31 cellular contexts compared by ENCODE assay signal in the genomic region with DNA sequence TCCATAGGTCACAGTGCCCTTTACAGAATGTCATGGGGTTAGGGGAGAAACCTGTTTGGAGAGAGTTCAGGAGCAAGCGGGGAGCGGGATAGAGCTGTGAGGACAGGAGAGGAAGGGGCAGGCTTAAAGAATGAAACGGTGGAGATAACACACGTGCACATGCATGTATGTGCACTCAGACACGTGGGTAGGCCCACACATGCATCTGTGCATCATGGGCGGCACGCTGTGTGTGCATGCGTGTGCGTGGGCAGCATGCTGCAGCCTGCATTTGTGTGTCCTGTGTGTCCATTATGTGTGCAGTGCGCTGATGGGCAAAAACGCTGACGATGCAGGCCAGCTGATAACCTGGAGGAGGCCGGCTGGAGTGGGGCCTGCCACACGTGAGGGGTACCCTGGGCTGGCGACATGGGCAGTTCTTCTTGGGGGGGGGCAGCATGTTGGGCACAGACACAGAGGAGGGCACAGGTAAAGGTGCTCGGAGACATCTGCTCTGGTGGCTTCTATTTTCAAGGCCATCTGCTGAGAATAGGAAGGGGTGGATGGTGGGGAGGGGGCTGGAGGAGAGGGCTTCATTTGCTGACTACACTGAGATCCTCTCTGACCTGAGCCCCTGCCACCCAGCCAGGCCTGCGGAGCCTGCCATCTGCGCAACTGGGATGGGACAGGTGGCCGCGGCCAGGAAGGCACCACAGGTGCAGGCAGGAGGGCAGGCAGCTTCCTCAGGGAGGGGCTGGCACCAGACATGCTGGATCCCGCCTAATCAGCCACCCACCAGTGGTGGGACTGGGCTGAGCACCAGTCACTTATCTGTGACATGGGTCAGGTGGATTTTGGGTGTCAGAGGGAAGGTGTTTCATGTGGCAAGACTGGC.
"Had no signal": no experiment of that assay in that cellular context is flagged by ENCODE, and none has a peak within 500 bp of the region (broad histone marks: within the 10 kb centered on the region; RNA-seq: fewer than 3 reads in every experiment).

No MANE protein-coding gene starts in this region.

- ATAC-seq: effector memory CD8-positive, alpha-beta T cell; esophagus mucosa; heart right ventricle; left lung; mucosa of descending colon; psoas muscle; stimulated activated naive B cell treated with anti-CD40 and anti-IgM and Interleukin-4, amounts not matched to agents 10 μg/mL and 1 μg/mL and 100 μg/mL, for 72 hours; T-helper 17 cell; upper lobe of right lung had no signal

- H3K9me3 Mint-ChIP-seq: activated CD4-positive, alpha-beta memory T cell treated with anti-CD3 and anti-CD28 coated beads for 36 hours; activated CD4-positive, alpha-beta T cell treated with anti-CD3 and anti-CD28 coated beads, Interleukin-2, amount 10 ng/mL, durations not matched to agents 24 days and 14 days; activated naive CD4-positive, alpha-beta T cell treated with anti-CD3 and anti-CD28 coated beads, Interleukin-2, amount 10 ng/mL, durations not matched to agents 7 days and 5 days; activated naive CD8-positive, alpha-beta T cell treated with anti-CD3 and anti-CD28 coated beads, Interleukin-2, amount 10 ng/mL, durations not matched to agents 7 days and 5 days; activated T-helper 1 cell treated with anti-CD3 and anti-CD28 coated beads, Interleukin-12 subunit alpha, Interleukin-12 subunit beta, Interleukin-2, Interleukin-4 antibody, amounts not matched to agents 30 ng/mL and 10 ng/mL and 1 ng/mL, durations not matched to agents 14 hours and 24 hours and 36 hours; effector memory CD8-positive, alpha-beta T cell; nephron progenitor cell; stimulated activated naive B cell treated with anti-CD40 and anti-IgM and Interleukin-4, amounts not matched to agents 10 μg/mL and 1 μg/mL and 100 μg/mL, for 72 hours had no signal

- H3K27ac Mint-ChIP-seq: activated CD4-positive, alpha-beta memory T cell treated with anti-CD3 and anti-CD28 coated beads for 36 hours; activated CD4-positive, alpha-beta T cell treated with anti-CD3 and anti-CD28 coated beads, Interleukin-2, amount 10 ng/mL, durations not matched to agents 24 days and 14 days; activated naive CD4-positive, alpha-beta T cell treated with anti-CD3 and anti-CD28 coated beads, Interleukin-2, amount 10 ng/mL, durations not matched to agents 7 days and 5 days; activated naive CD8-positive, alpha-beta T cell treated with anti-CD3 and anti-CD28 coated beads, Interleukin-2, amount 10 ng/mL, durations not matched to agents 7 days and 5 days; activated T-helper 1 cell treated with anti-CD3 and anti-CD28 coated beads, Interleukin-12 subunit alpha, Interleukin-12 subunit beta, Interleukin-2, Interleukin-4 antibody, amounts not matched to agents 30 ng/mL and 10 ng/mL and 1 ng/mL, durations not matched to agents 14 hours and 24 hours and 36 hours; effector memory CD8-positive, alpha-beta T cell; stimulated activated naive B cell treated with anti-CD40 and anti-IgM and Interleukin-4, amounts not matched to agents 10 μg/mL and 1 μg/mL and 100 μg/mL, for 72 hours had no signal

- H3K9ac ChIP-seq: parathyroid adenoma had no signal

- H3K4me3 ChIP-seq: heart right ventricle, left lung, lung, mucosa of descending colon, psoas muscle, sigmoid colon, stomach, thyroid gland, upper lobe of right lung had no signal

- H3K36me3 ChIP-seq: brain microvascular endothelial cell, heart right ventricle, left lung, sigmoid colon, stomach, thyroid gland, upper lobe of right lung had no signal

- H3K36me3 Mint-ChIP-seq: activated CD4-positive, alpha-beta memory T cell treated with anti-CD3 and anti-CD28 coated beads for 36 hours; activated naive CD4-positive, alpha-beta T cell treated with anti-CD3 and anti-CD28 coated beads, Interleukin-2, amount 10 ng/mL, durations not matched to agents 7 days and 5 days; activated naive CD8-positive, alpha-beta T cell treated with anti-CD3 and anti-CD28 coated beads, Interleukin-2, amount 10 ng/mL, durations not matched to agents 7 days and 5 days; stimulated activated naive B cell treated with anti-CD40 and anti-IgM and Interleukin-4, amounts not matched to agents 10 μg/mL and 1 μg/mL and 100 μg/mL, for 72 hours had no signal

- H3K27ac ChIP-seq: brain microvascular endothelial cell, heart right ventricle, left lung, parathyroid adenoma, psoas muscle, sigmoid colon, stomach, thyroid gland, upper lobe of right lung had no signal

- DNase-seq: activated CD4-positive, alpha-beta memory T cell treated with anti-CD3 and anti-CD28 coated beads for 36 hours; activated CD4-positive, alpha-beta T cell treated with anti-CD3 and anti-CD28 coated beads, Interleukin-2, amount 10 ng/mL, durations not matched to agents 24 days and 14 days; activated CD4-positive, CD25-positive, alpha-beta regulatory T cell treated with anti-CD3 and anti-CD28 coated beads, Interleukin-2, amount 50 U/mL, for 72 hours; activated CD8-positive, alpha-beta memory T cell treated with anti-CD3 and anti-CD28 coated beads, Interleukin-2, amount 50 U/mL, for 4 hours; activated effector memory CD4-positive, alpha-beta T cell treated with anti-CD3 and anti-CD28 coated beads, Interleukin-2, amount 50 U/mL, for 16 hours; activated naive CD4-positive, alpha-beta T cell treated with anti-CD3 and anti-CD28 coated beads, Interleukin-2, amount 10 ng/mL, durations not matched to agents 7 days and 5 days; activated naive CD8-positive, alpha-beta T cell treated with anti-CD3 and anti-CD28 coated beads, Interleukin-2, amount 10 ng/mL, durations not matched to agents 7 days and 5 days; activated T-cell treated with anti-CD3 and anti-CD28 coated beads, Interleukin-2, amount 50 U/mL, for 1 hour; brain microvascular endothelial cell; cortex of kidney; effector memory CD8-positive, alpha-beta T cell; foreskin fibroblast; heart right ventricle; left lung; nephron progenitor cell; nucleus accumbens; sigmoid colon; small intestine; stimulated activated naive B cell treated with anti-CD40 and anti-IgM and Interleukin-4, amounts not matched to agents 10 μg/mL and 1 μg/mL and 100 μg/mL, for 72 hours; stomach; T-helper 17 cell; T1000; thyroid gland; upper lobe of right lung had no signal

- FAIRE-seq: astrocyte, small intestine had no signal

- H2AFZ ChIP-seq: parathyroid adenoma had no signal

- H3K27me3 Mint-ChIP-seq: effector memory CD8-positive, alpha-beta T cell; T-helper 17 cell had no signal

- H3K4me3 Mint-ChIP-seq: activated CD4-positive, alpha-beta memory T cell treated with anti-CD3 and anti-CD28 coated beads for 36 hours; activated CD4-positive, alpha-beta T cell treated with anti-CD3 and anti-CD28 coated beads, Interleukin-2, amount 10 ng/mL, durations not matched to agents 24 days and 14 days; activated naive CD8-positive, alpha-beta T cell treated with anti-CD3 and anti-CD28 coated beads, Interleukin-2, amount 10 ng/mL, durations not matched to agents 7 days and 5 days; effector memory CD8-positive, alpha-beta T cell; stimulated activated naive B cell treated with anti-CD40 and anti-IgM and Interleukin-4, amounts not matched to agents 10 μg/mL and 1 μg/mL and 100 μg/mL, for 72 hours; T-helper 17 cell had no signal

- H3K27me3 ChIP-seq: brain microvascular endothelial cell, heart right ventricle, left lung, sigmoid colon, stomach, thyroid gland, upper lobe of right lung had no signal

- H3K79me2 ChIP-seq: parathyroid adenoma had no signal

- H3K9me3 ChIP-seq: heart right ventricle, left lung, mucosa of descending colon, psoas muscle, sigmoid colon, stomach, thyroid gland, upper lobe of right lung had no signal
